ENCODE assay signal across 18 cellular contexts in genomic region chr11:40291304-40292100, GRCh38.
DNase-seq lines count a peak whose midpoint lies in the region; ATAC-seq and TF ChIP-seq lines count a peak whose summit lies in the region.
"Had no signal": no experiment of that assay in that cellular context is flagged by ENCODE, and none has a peak within 500 bp of the region (broad histone marks: within the 10 kb centered on the region; RNA-seq: fewer than 3 reads in every experiment).

No MANE protein-coding gene starts in this region.

- H2AFZ ChIP-seq in GM23338, result no peak overlapping the region

- 56 to 60% methylated on average over 9 to 10 of the region's 10 CpGs for WGBS in esophagus squamous epithelium, 2 donors

- H3K9me3 Mint-ChIP-seq in GM23338 (no peaks in the 10 kb centered on the region; the same call in 2 of the 3 replicates), progenitor cell of endocrine pancreas (ENCODE audit: low read depth) (no peaks in the 10 kb centered on the region)

- DNase-seq in GM23338 (ENCODE audit: low spot score), result no peak
- no peak for DNase-seq in astrocyte of the cerebellum (ENCODE audit: low read depth)
- DNase-seq in progenitor cell of endocrine pancreas (ENCODE audit: low spot score, unreplicated experiment), result no peak
- DNase-seq in esophagus squamous epithelium (lab: John Stamatoyannopoulos, UW), result no peak
- DNase-seq in H7, result no peak
- no peak for DNase-seq in left lobe of liver (ENCODE audit: low spot score)
- DNase-seq: activated gamma-delta T cell; AML-193; erythroblast; glutamatergic neuron; Karpas-422; kidney glomerular epithelial cell; NCI-H2171 treated with DMSO at 0.1 percent for 48 hours; NK-92 treated with Interleukin-12 subunit alpha and Interleukin-12 subunit beta, amount 100 ng/mL, for 24 hours; SHP77 treated with DMSO at 0.1 percent for 48 hours had no signal

- H3K4me1 Mint-ChIP-seq in GM23338, result peaks cover 34% of the 10 kb centered on the region
- peaks cover 11% of the 10 kb centered on the region for H3K4me1 Mint-ChIP-seq in progenitor cell of endocrine pancreas (ENCODE audit: low read depth)

- no peaks in the 10 kb centered on the region for H3K79me2 ChIP-seq in GM23338 (replicated peaks; ENCODE audit: insufficient read depth)

- H3K4me2 ChIP-seq in GM23338, result peak overlapping the region; percentile 89; the same call in 1 of the 2 replicates

- TF ChIP-seq POLR2A in esophagus squamous epithelium (IDR thresholded peaks at IDR 0.05), result no peak

- H3K4me3 ChIP-seq in GM23338 (peak overlapping the region; percentile 82; the same call in 1 of the 2 replicates), astrocyte of the cerebellum (ENCODE audit: low read depth, low read length) (peak overlapping the region; percentile 70), esophagus squamous epithelium (no peak overlapping the region), H7 (ENCODE audit: insufficient read depth, low read depth, low read length) (no peak overlapping the region)

- ATAC-seq in GM23338, result no peak
- no peak for ATAC-seq in HG03139 (IDR thresholded peaks at IDR 0.05; ENCODE audit: unreplicated experiment)
- ATAC-seq in left lobe of liver, result no peak

- H3K36me3 Mint-ChIP-seq in GM23338 (ENCODE audit: low read depth) (no peaks in the 10 kb centered on the region), progenitor cell of endocrine pancreas (ENCODE audit: insufficient read depth) (no peaks in the 10 kb centered on the region)

- no peaks in the 10 kb centered on the region for H3K9me2 ChIP-seq in GM23338 (ENCODE audit: insufficient read depth)

- no peak overlapping the region for H3K27ac Mint-ChIP-seq in GM23338
- no peak overlapping the region for H3K27ac Mint-ChIP-seq in progenitor cell of endocrine pancreas
- H3K27ac Mint-ChIP-seq: dendritic cell treated with granulocyte-macrophage colony-stimulating factor and Interleukin-4, amounts not matched to agents 40 ng/mL and 50 ng/mL, for 4 days had no signal

- H3K36me3 ChIP-seq in GM23338 (ENCODE audit: insufficient read depth) (no peaks in the 10 kb centered on the region), esophagus squamous epithelium (no peaks in the 10 kb centered on the region), H7 (replicated peaks; ENCODE audit: control insufficient read depth, insufficient read depth, low read length) (no peaks in the 10 kb centered on the region)

- TF ChIP-seq CTCF in GM23338 (conservative IDR thresholded peaks at IDR 0.05; ENCODE audit: low read depth in 2 of 2) (no peak), astrocyte of the cerebellum (IDR thresholded peaks at IDR 0.05; ENCODE audit: low read depth, low read length, missing control alignments) (no peak), progenitor cell of endocrine pancreas (IDR thresholded peaks at IDR 0.05; ENCODE audit: unreplicated experiment) (no peak), esophagus squamous epithelium (IDR thresholded peaks at IDR 0.05) (no peak)

- no peak overlapping the region for H3K27ac ChIP-seq in GM23338 (ENCODE audit: low read depth)
- H3K27ac ChIP-seq in layer of hippocampus (ENCODE audit: low read depth, low read length), result peak overlapping the region; percentile 15
- no peak overlapping the region for H3K27ac ChIP-seq in esophagus squamous epithelium

- H3K27me3 Mint-ChIP-seq in GM23338 (ENCODE audit: insufficient read depth, low read depth, poor library complexity), result peaks cover 39% of the 10 kb centered on the region
- peaks cover 30% of the 10 kb centered on the region for H3K27me3 Mint-ChIP-seq in progenitor cell of endocrine pancreas

- H4K20me1 ChIP-seq in GM23338 (replicated peaks; ENCODE audit: insufficient read depth), result peaks cover 4% of the 10 kb centered on the region; the same call in 1 of the 2 replicates

- intact Hi-C loops in esophagus squamous epithelium (cut with DNase I), result no loop called here

- H3K27me3 ChIP-seq in GM23338 (ENCODE audit: insufficient read depth), result peaks cover 55% of the 10 kb centered on the region
- H3K27me3 ChIP-seq in layer of hippocampus (ENCODE audit: control insufficient read depth, insufficient read depth, low read length), result no peaks in the 10 kb centered on the region
- H3K27me3 ChIP-seq in esophagus squamous epithelium, result peaks cover 0 to 21% (median 0%) of the 10 kb centered on the region in 4 donors
- peaks cover 37% of the 10 kb centered on the region for H3K27me3 ChIP-seq in H7 (ENCODE audit: control insufficient read depth, insufficient read depth, low read length)

- H3F3A ChIP-seq in GM23338 (replicated peaks; ENCODE audit: low read depth), result 0 out of 2 replicates have a peak, but pooled peaks cover 2% of the 10 kb centered on the region

- H3K9me3 ChIP-seq in esophagus squamous epithelium, result no peaks in the 10 kb centered on the region

- H3K4me1 ChIP-seq in GM23338 (ENCODE audit: insufficient read depth), result peaks cover 44% of the 10 kb centered on the region
- H3K4me1 ChIP-seq in esophagus squamous epithelium, result peaks cover 0 to 14% (median 0%) of the 10 kb centered on the region in 3 donors

- peak overlapping the region; percentile 85; the same call in 2 of the 3 replicates for H3K4me3 Mint-ChIP-seq in GM23338
- H3K4me3 Mint-ChIP-seq in progenitor cell of endocrine pancreas (ENCODE audit: low read depth), result peak overlapping the region; percentile 6
- H3K4me3 Mint-ChIP-seq: dendritic cell treated with granulocyte-macrophage colony-stimulating factor and Interleukin-4, amounts not matched to agents 40 ng/mL and 50 ng/mL, for 4 days had no signal

- in situ Hi-C loops in astrocyte of the cerebellum (cut with HindIII; ENCODE audit: low sequenced_read_pairs), result no loop called here

TF ChIP-seq in GM23338, 12 proteins besides CTCF, POLR2A, EP300 and RAD21 (continues in another document):
- TF ChIP-seq EZH2phosphoT487 (IDR thresholded peaks at IDR 0.05; ENCODE audit: unreplicated experiment) (no peak), ETS1 (IDR thresholded peaks at IDR 0.05) (no peak), NANOG (IDR thresholded peaks at IDR 0.05; ENCODE audit: borderline replicate concordance) (no peak), POLR2AphosphoS5 (IDR thresholded peaks at IDR 0.05; ENCODE audit: low read depth) (no peak), JUNB (IDR thresholded peaks at IDR 0.05; ENCODE audit: unreplicated experiment) (no peak), ZNF114 (CRISPR knock-in tag; IDR thresholded peaks at IDR 0.05) (no peak), CREB1 (CRISPR knock-in tag; IDR thresholded peaks at IDR 0.05; ENCODE audit: low read depth) (no peak), EZH2 (IDR thresholded peaks at IDR 0.05; ENCODE audit: low read depth, unreplicated experiment) (no peak), STAT1 (IDR thresholded peaks at IDR 0.05; ENCODE audit: unreplicated experiment) (no peak), ZNF331 (CRISPR knock-in tag; IDR thresholded peaks at IDR 0.05; ENCODE audit: low read depth) (no peak)

Comparison
In these comparisons a context has a peak if more than half of its experiments do, and no peak if none do; other contexts are left out.
1. H3K4me3 ChIP-seq: peak in GM23338 (single experiment) and astrocyte of the cerebellum (single experiment); none in esophagus squamous epithelium (0 of 4) and H7 (single experiment).